1 cellular context compared by ENCODE assay signal in genomic region chr17:31579265-31579664, GRCh38.
TF ChIP-seq lines count a peak whose summit lies in the region.

No MANE protein-coding gene starts in this region.

TF ChIP-seq in SK-N-SH, 30 proteins besides CTCF, POLR2A, EP300 and RAD21 (continued from another document):
- TF ChIP-seq ZBTB33 (IDR thresholded peaks at IDR 0.05; ENCODE audit: borderline replicate concordance, low read depth) (no peak), RFX5 (IDR thresholded peaks at IDR 0.05; ENCODE audit: low read length) (no peak), CHD2 (IDR thresholded peaks at IDR 0.05; ENCODE audit: low read length, partially characterized antibody) (peak; percentile 23), PBX3 (IDR thresholded peaks at IDR 0.05) (peak; percentile 69), NFIC (IDR thresholded peaks at IDR 0.05; ENCODE audit: borderline replicate concordance) (peak; percentile 93), RCOR1 (IDR thresholded peaks at IDR 0.05; ENCODE audit: low read length) (peak; percentile 88), FOXM1 (IDR thresholded peaks at IDR 0.05; ENCODE audit: low read depth) (no peak), EZH2phosphoT487 (IDR thresholded peaks at IDR 0.05; ENCODE audit: borderline replicate concordance, low read depth) (no peak), SMC3 (IDR thresholded peaks at IDR 0.05; ENCODE audit: low read depth, low read length) (no peak), GABPA (IDR thresholded peaks at IDR 0.05; ENCODE audit: low read depth) (no peak), MXI1 (IDR thresholded peaks at IDR 0.05; ENCODE audit: low read depth, low read length) (no peak), POLR2AphosphoS5 (IDR thresholded peaks at IDR 0.05; ENCODE audit: low read depth, low read length) (no peak), NRF1 (IDR thresholded peaks at IDR 0.05; ENCODE audit: low read depth, low read length) (no peak)
